In the genomic region with DNA sequence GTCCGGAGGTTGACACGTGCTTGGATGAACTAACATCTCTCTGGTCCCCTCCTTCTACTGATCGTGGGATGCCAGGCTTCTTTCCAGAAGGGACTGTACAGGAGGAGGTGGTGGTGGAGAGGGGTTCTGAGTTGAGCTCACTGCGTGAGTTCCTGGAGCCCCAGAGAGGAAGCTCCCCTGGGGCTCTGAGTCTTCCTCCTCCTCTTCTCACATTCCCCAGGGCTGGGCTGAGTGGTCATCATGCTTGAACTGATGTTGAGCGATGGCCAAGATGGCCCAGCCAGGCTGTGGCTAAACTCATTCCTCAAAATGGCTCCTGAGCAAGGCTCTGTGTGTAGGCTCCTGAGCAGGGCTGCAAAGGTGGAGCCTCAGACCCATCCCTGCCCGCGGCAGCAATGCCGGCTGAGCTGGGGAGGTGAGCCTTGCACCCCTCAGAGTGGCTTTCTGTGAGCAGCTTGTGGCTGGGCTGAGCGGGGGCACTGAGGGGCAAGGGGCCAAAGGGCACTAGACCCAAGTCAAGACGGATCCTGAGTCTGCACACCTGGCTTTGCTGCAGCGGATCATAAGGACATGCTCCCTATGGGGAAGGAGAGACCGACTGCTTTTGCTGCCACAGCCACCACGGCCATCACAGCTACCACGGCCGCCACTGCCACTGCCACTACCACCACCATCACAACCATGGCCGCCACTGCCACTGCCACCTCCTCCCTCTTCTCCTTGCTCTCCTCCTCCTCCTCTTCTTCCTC, we compare ENCODE assay signal across 1 cellular context.
TF ChIP-seq lines count a peak whose summit lies in the region.

No MANE protein-coding gene starts in this region.

TF ChIP-seq in H1, 55 proteins besides CTCF, POLR2A, EP300 and RAD21:
- TF ChIP-seq CHD1 (IDR thresholded peaks at IDR 0.05; ENCODE audit: low read depth, low read length) (no peak), HDAC6 (IDR thresholded peaks at IDR 0.05; ENCODE audit: low read depth, low read length) (no peak), CBX5 (IDR thresholded peaks at IDR 0.05; ENCODE audit: low read depth, low read length) (no peak), NRF1 (IDR thresholded peaks at IDR 0.05; ENCODE audit: low read depth, low read length) (no peak), TAF1 (IDR thresholded peaks at IDR 0.05; ENCODE audit: low read depth, low read length) (no peak), CBX8 (IDR thresholded peaks at IDR 0.05; ENCODE audit: borderline replicate concordance, low read depth, low read length) (no peak), RXRA (IDR thresholded peaks at IDR 0.05; ENCODE audit: insufficient read depth, low read depth, low read length) (no peak), CEBPB (IDR thresholded peaks at IDR 0.05; ENCODE audit: low read depth, low read length) (no peak), SIN3A (conservative IDR thresholded peaks at IDR 0.05 in 1 of 2, IDR thresholded peaks at IDR 0.05 in 1 of 2; ENCODE audit: low read depth in 1 of 2, low read length in 2 of 2) (no peak), SP2 (IDR thresholded peaks at IDR 0.05; ENCODE audit: low read length) (no peak), SP1 (IDR thresholded peaks at IDR 0.05; ENCODE audit: low read depth, low read length) (no peak)
- TF ChIP-seq, protein P1, sequence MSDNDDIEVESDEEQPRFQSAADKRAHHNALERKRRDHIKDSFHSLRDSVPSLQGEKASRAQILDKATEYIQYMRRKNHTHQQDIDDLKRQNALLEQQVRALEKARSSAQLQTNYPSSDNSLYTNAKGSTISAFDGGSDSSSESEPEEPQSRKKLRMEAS (IDR thresholded peaks at IDR 0.05): no peak
